In genomic region chr7:37376386-37376785, GRCh38 we compare ENCODE assay signal across 19 cellular contexts.
A peak's percentile ranks its signal among the peaks of the same experiment; 100 is the strongest.
DNase-seq lines count a peak whose midpoint lies in the region; ATAC-seq, FAIRE-seq and TF ChIP-seq lines count a peak whose summit lies in the region.
"Had no signal": no experiment of that assay in that cellular context is flagged by ENCODE, and none has a peak within 500 bp of the region (broad histone marks: within the 10 kb centered on the region; RNA-seq: fewer than 3 reads in every experiment).

No MANE protein-coding gene starts in this region.

- H3K4me3 ChIP-seq in K562 (no peak overlapping the region), GM23338 (no peak overlapping the region)
- H3K4me3 ChIP-seq: lower lobe of right lung, pancreas had no signal

- DNase-seq in activated naive CD4-positive, alpha-beta T cell treated with Interleukin-2 at 50 U/mL for 16 hours = peak; percentile 65
- no peak for DNase-seq in activated naive CD4-positive, alpha-beta T cell (lab: John Stamatoyannopoulos, UW)
- peak; percentile 68 for DNase-seq in T1000 (lab: John Stamatoyannopoulos, UW)
- DNase-seq in K562 (ENCODE audit: extremely low read depth in 1 of 4, low spot score in 3 of 4) = no peak
- DNase-seq in stimulated activated effector memory CD8-positive, alpha-beta T cell treated with anti-CD3 and anti-CD28 coated beads, Interleukin-12 subunit alpha, Interleukin-12 subunit beta, amount 100 ng/mL, for 72 hours (ENCODE audit: low spot score in 2 of 2) = peak in 1 of 2 donors; percentile 75
- no peak for DNase-seq in glutamatergic neuron
- DNase-seq in GM23338 (ENCODE audit: low spot score) = no peak
- DNase-seq: activated CD8-positive, alpha-beta memory T cell treated with anti-CD3 and anti-CD28 coated beads, Interleukin-2, amount 50 U/mL, for 4 hours; CD8-positive, alpha-beta T cell; KBM-7; lower lobe of right lung; NCI-H774; pancreas; SW 1271 had no signal

- H2AFZ ChIP-seq in K562 (ENCODE audit: low read depth, low read length) = no peak overlapping the region
- no peak overlapping the region for H2AFZ ChIP-seq in GM23338

- TF ChIP-seq RAD21 in K562 (CRISPR knock-in tag; conservative IDR thresholded peaks at IDR 0.05 in 1 of 2, IDR thresholded peaks at IDR 0.05 in 1 of 2) = no peak

- H3K4me2 ChIP-seq in K562 (ENCODE audit: insufficient read depth, low read length) = no peak overlapping the region
- no peak overlapping the region for H3K4me2 ChIP-seq in GM23338

- WGBS in K562 (ENCODE audit: insufficient coverage, low coverage, missing lambda C conversion rate) = 18% methylated on average over 8 of the region's 8 CpGs

- no peak for TF ChIP-seq POLR2A in K562 (conservative IDR thresholded peaks at IDR 0.05)

- peaks cover 5% of the 10 kb centered on the region for H3K9me3 ChIP-seq in K562 (replicated peaks; ENCODE audit: control insufficient read depth, insufficient read depth, low read depth, low read length)
- H3K9me3 ChIP-seq: pancreas had no signal

- in situ Hi-C loops in K562 (cut with MboI) = loop anchor here (25.0 kb wide), 1 partner anchor 1636 kb away; no protein-coding TSS in a partner anchor

- no peaks in the 10 kb centered on the region for H4K20me1 ChIP-seq in K562 (replicated peaks; ENCODE audit: control insufficient read depth, insufficient read depth, low read length)
- H4K20me1 ChIP-seq in GM23338 (replicated peaks; ENCODE audit: insufficient read depth) = no peaks in the 10 kb centered on the region

- H3K4me1 ChIP-seq in K562 (replicated peaks in 1 of 2; ENCODE audit: control insufficient read depth in 2 of 2, insufficient read depth in 2 of 2, low read length in 2 of 2) (no peaks in the 10 kb centered on the region), GM23338 (ENCODE audit: insufficient read depth) (peaks cover 7% of the 10 kb centered on the region)
- H3K4me1 ChIP-seq: lower lobe of right lung, pancreas had no signal

- no peak overlapping the region for H3K9ac ChIP-seq in K562 (ENCODE audit: insufficient read depth in 1 of 2, low read depth in 2 of 2, low read length in 2 of 2)

- CTCF ChIA-PET in K562 (lab: Yijun Ruan, JAX; ENCODE audit: low intra/inter-chr PET ratio) = no interaction called here

- no peaks in the 10 kb centered on the region for H3F3A ChIP-seq in GM23338 (replicated peaks; ENCODE audit: low read depth)

- intact Hi-C loops in K562 (cut with micrococcal nuclease) = no loop called here

- no peak for ATAC-seq in K562
- peak; percentile 96 for ATAC-seq in stimulated activated effector memory CD8-positive, alpha-beta T cell treated with anti-CD3 and anti-CD28 coated beads, Interleukin-12 subunit alpha, Interleukin-12 subunit beta, amount 100 ng/mL, for 72 hours
- no peak for ATAC-seq in GM18873 (IDR thresholded peaks at IDR 0.05; ENCODE audit: low FRiP score, unreplicated experiment)
- no peak for ATAC-seq in GM23338
- ATAC-seq: lower lobe of right lung, pancreas had no signal

- H3K27me3 Mint-ChIP-seq in glutamatergic neuron (ENCODE audit: unreplicated experiment) = no peaks in the 10 kb centered on the region
- peaks cover 3% of the 10 kb centered on the region for H3K27me3 Mint-ChIP-seq in GM23338 (ENCODE audit: insufficient read depth, low read depth, poor library complexity)

- H3K36me3 Mint-ChIP-seq in stimulated activated effector memory CD8-positive, alpha-beta T cell treated with anti-CD3 and anti-CD28 coated beads, Interleukin-12 subunit alpha, Interleukin-12 subunit beta, amount 100 ng/mL, for 72 hours = no peaks in the 10 kb centered on the region
- peaks cover 16% of the 10 kb centered on the region for H3K36me3 Mint-ChIP-seq in glutamatergic neuron (ENCODE audit: unreplicated experiment)
- peaks cover 39% of the 10 kb centered on the region for H3K36me3 Mint-ChIP-seq in GM23338 (ENCODE audit: low read depth)

- FAIRE-seq in K562 (lab: Jason Lieb, UNC) = no peak
- FAIRE-seq: astrocyte, colon, pancreas, RCC 7860 had no signal

- peaks cover 0 to 4% of the 10 kb centered on the region in 2 experiments; a peak in 1 of 5 replicates for H3K27me3 ChIP-seq in K562 (ENCODE audit: control insufficient read depth in 2 of 2, insufficient read depth in 2 of 2, low read length in 2 of 2)
- H3K27me3 ChIP-seq in GM23338 (ENCODE audit: insufficient read depth) = no peaks in the 10 kb centered on the region
- H3K27me3 ChIP-seq: pancreas had no signal

- TF ChIP-seq CTCF in K562 (IDR thresholded peaks at IDR 0.05 in 2 of 3, conservative IDR thresholded peaks at IDR 0.05 in 1 of 3; ENCODE audit: insufficient read depth in 2 of 3, low read depth in 1 of 3, low read length in 3 of 3) = no peak
- no peak for TF ChIP-seq CTCF in glutamatergic neuron (IDR thresholded peaks at IDR 0.05; ENCODE audit: partially characterized antibody, unreplicated experiment)
- TF ChIP-seq CTCF in GM23338 (conservative IDR thresholded peaks at IDR 0.05; ENCODE audit: low read depth in 2 of 2) = no peak

- no peaks in the 10 kb centered on the region for H3K79me2 ChIP-seq in K562 (ENCODE audit: control insufficient read depth, insufficient read depth, low read length)
- H3K79me2 ChIP-seq in GM23338 (replicated peaks; ENCODE audit: insufficient read depth) = no peaks in the 10 kb centered on the region

- H3K36me3 ChIP-seq in K562 (ENCODE audit: control insufficient read depth, insufficient read depth, low read length) = no peaks in the 10 kb centered on the region
- peaks cover 7% of the 10 kb centered on the region; the same call in 1 of the 2 replicates for H3K36me3 ChIP-seq in GM23338 (ENCODE audit: insufficient read depth)
- H3K36me3 ChIP-seq: lower lobe of right lung, pancreas had no signal

- no peak overlapping the region for H3K27ac ChIP-seq in K562 (ENCODE audit: extremely low read depth, low read depth, low read length)
- H3K27ac ChIP-seq in GM23338 (ENCODE audit: low read depth) = no peak overlapping the region
- H3K27ac ChIP-seq: HL-60, lower lobe of right lung, pancreas had no signal

- peak overlapping the region; percentile 30 for H3K27ac Mint-ChIP-seq in stimulated activated effector memory CD8-positive, alpha-beta T cell treated with anti-CD3 and anti-CD28 coated beads, Interleukin-12 subunit alpha, Interleukin-12 subunit beta, amount 100 ng/mL, for 72 hours
- H3K27ac Mint-ChIP-seq in glutamatergic neuron (ENCODE audit: unreplicated experiment) = no peak overlapping the region
- no peak overlapping the region for H3K27ac Mint-ChIP-seq in GM23338
- H3K27ac Mint-ChIP-seq: CD8-positive, alpha-beta T cell had no signal

- no peak for TF ChIP-seq EP300 in K562 (IDR thresholded peaks at IDR 0.05; ENCODE audit: low read length)

- H3K9me2 ChIP-seq in GM23338 (ENCODE audit: insufficient read depth) = peaks cover 6% of the 10 kb centered on the region; the same call in 1 of the 2 replicates

- H3K9me1 ChIP-seq in K562 (ENCODE audit: control insufficient read depth, insufficient read depth, low read length) = no peaks in the 10 kb centered on the region

- no peak overlapping the region for H3K4me3 Mint-ChIP-seq in stimulated activated effector memory CD8-positive, alpha-beta T cell treated with anti-CD3 and anti-CD28 coated beads, Interleukin-12 subunit alpha, Interleukin-12 subunit beta, amount 100 ng/mL, for 72 hours
- H3K4me3 Mint-ChIP-seq in glutamatergic neuron (ENCODE audit: unreplicated experiment) = no peak overlapping the region
- no peak overlapping the region for H3K4me3 Mint-ChIP-seq in GM23338
- H3K4me3 Mint-ChIP-seq: CD8-positive, alpha-beta T cell had no signal

- POLR2A ChIA-PET in K562 (lab: Yijun Ruan, JAX) = no interaction called here

- H3K9me3 Mint-ChIP-seq in stimulated activated effector memory CD8-positive, alpha-beta T cell treated with anti-CD3 and anti-CD28 coated beads, Interleukin-12 subunit alpha, Interleukin-12 subunit beta, amount 100 ng/mL, for 72 hours = peaks cover 7% of the 10 kb centered on the region
- H3K9me3 Mint-ChIP-seq in glutamatergic neuron (ENCODE audit: unreplicated experiment) (no peaks in the 10 kb centered on the region), GM23338 (peaks cover 36% of the 10 kb centered on the region)

- H3K4me1 Mint-ChIP-seq in stimulated activated effector memory CD8-positive, alpha-beta T cell treated with anti-CD3 and anti-CD28 coated beads, Interleukin-12 subunit alpha, Interleukin-12 subunit beta, amount 100 ng/mL, for 72 hours = peaks cover 48% of the 10 kb centered on the region
- H3K4me1 Mint-ChIP-seq in glutamatergic neuron (ENCODE audit: low read depth, unreplicated experiment) = no peaks in the 10 kb centered on the region
- H3K4me1 Mint-ChIP-seq in GM23338 = peaks cover 7% of the 10 kb centered on the region; the same call in 2 of the 3 replicates

- no TSS peak for BruUV-seq in K562 (replicated peaks; lab: Mats Ljungman, UMichigan)

TF ChIP-seq in K562, 482 proteins besides CTCF, POLR2A, EP300 and RAD21 (continues in another document):
- TF ChIP-seq JUNB (CRISPR knock-in tag; conservative IDR thresholded peaks at IDR 0.05) = no peak
- no peak for TF ChIP-seq LARP7 (IDR thresholded peaks at IDR 0.05)
- TF ChIP-seq SAFB (IDR thresholded peaks at IDR 0.05; ENCODE audit: borderline replicate concordance, low read depth, low read length) = no peak
- TF ChIP-seq FOXK2 (conservative IDR thresholded peaks at IDR 0.05 in 1 of 2, IDR thresholded peaks at IDR 0.05 in 1 of 2; ENCODE audit: low read depth in 2 of 2) = no peak
- peak in 1 of 2 experiments; percentile 20; a peak in 1 of 4 replicates for TF ChIP-seq TRIM24 (IDR thresholded peaks at IDR 0.05)
- TF ChIP-seq SRSF1 (IDR thresholded peaks at IDR 0.05; ENCODE audit: low read depth, low read length) = no peak
- TF ChIP-seq ZNF217 (CRISPR knock-in tag; IDR thresholded peaks at IDR 0.05) = no peak

TF ChIP-seq in GM23338, 12 proteins besides CTCF, POLR2A, EP300 and RAD21 (continues in another document):
- TF ChIP-seq CREB1 (CRISPR knock-in tag; IDR thresholded peaks at IDR 0.05; ENCODE audit: low read depth) (no peak), NANOG (IDR thresholded peaks at IDR 0.05; ENCODE audit: borderline replicate concordance) (no peak), EZH2 (IDR thresholded peaks at IDR 0.05; ENCODE audit: low read depth, unreplicated experiment) (no peak), ZNF114 (CRISPR knock-in tag; IDR thresholded peaks at IDR 0.05) (no peak), POLR2AphosphoS5 (IDR thresholded peaks at IDR 0.05; ENCODE audit: low read depth) (no peak)

Comparison
In these comparisons a context has a peak if more than half of its experiments do, and no peak if none do; other contexts are left out.
1. DNase-seq: peak in activated naive CD4-positive, alpha-beta T cell treated with Interleukin-2 at 50 U/mL for 16 hours (single experiment) and T1000 (single experiment); none in activated naive CD4-positive, alpha-beta T cell (0 of 4), K562 (0 of 4), glutamatergic neuron (single experiment) and GM23338 (single experiment).